1 cellular context compared by ENCODE assay signal in genomic region chr22:19291580-19292261, GRCh38.
TF ChIP-seq lines count a peak whose summit lies in the region.

TSS of gene CLTCL1 (minus strand) at chr22:19291719. CDS start at chr22:19291641, 78 bp downstream.

TF ChIP-seq in HEK293, 187 proteins besides CTCF, POLR2A, EP300 and RAD21 (continued from another document):
- 0 out of 2 replicates have a peak, but pooled peaks have one; percentile 12 for TF ChIP-seq ZNF664 (tag by site-specific recombination; IDR thresholded peaks at IDR 0.05)
- peak; percentile 54 for TF ChIP-seq ZNF366 (tag by site-specific recombination; conservative IDR thresholded peaks at IDR 0.05)
- TF ChIP-seq ZNF692 (tag by site-specific recombination; IDR thresholded peaks at IDR 0.05), result peak; percentile 25; the same call in 1 of the 2 replicates
- no peak for TF ChIP-seq PRDM1 (tag by site-specific recombination; IDR thresholded peaks at IDR 0.05)
- TF ChIP-seq ZNF324 (tag by site-specific recombination; IDR thresholded peaks at IDR 0.05), result peak; percentile 48; the same call in 1 of the 2 replicates
- peak; percentile 65; the same call in 1 of the 2 replicates for TF ChIP-seq ZNF580 (tag by site-specific recombination; IDR thresholded peaks at IDR 0.05)
- 0 out of 2 replicates have a peak, but pooled peaks have one; percentile 39 for TF ChIP-seq ZNF184 (tag by site-specific recombination; IDR thresholded peaks at IDR 0.05)
- 0 out of 2 replicates have a peak, but pooled peaks have one; percentile 75 for TF ChIP-seq OVOL3 (tag by site-specific recombination; IDR thresholded peaks at IDR 0.05)
- TF ChIP-seq ZNF121 (tag by site-specific recombination; IDR thresholded peaks at IDR 0.05), result peak; percentile 42; the same call in 1 of the 2 replicates
- TF ChIP-seq ZNF24 (tag by site-specific recombination; IDR thresholded peaks at IDR 0.05), result 0 out of 2 replicates have a peak, but pooled peaks have one; percentile 49
- TF ChIP-seq ZNF133 (tag by site-specific recombination; IDR thresholded peaks at IDR 0.05), result 0 out of 2 replicates have a peak, but pooled peaks have one; percentile 10
- 0 out of 2 replicates have a peak, but pooled peaks have one; percentile 6 for TF ChIP-seq EGR2 (tag by site-specific recombination; IDR thresholded peaks at IDR 0.05; ENCODE audit: low read depth)
- no peak for TF ChIP-seq GLIS2 (tag by site-specific recombination; IDR thresholded peaks at IDR 0.05)
- TF ChIP-seq ZNF350 (tag by site-specific recombination; IDR thresholded peaks at IDR 0.05), result 0 out of 2 replicates have a peak, but pooled peaks have one; percentile 38
- TF ChIP-seq ZNF549 (tag by site-specific recombination; IDR thresholded peaks at IDR 0.05), result no peak
- TF ChIP-seq ZNF146 (tag by site-specific recombination; IDR thresholded peaks at IDR 0.05), result peak; percentile 20; the same call in 1 of the 2 replicates
- TF ChIP-seq ZSCAN18 (tag by site-specific recombination; IDR thresholded peaks at IDR 0.05), result 0 out of 2 replicates have a peak, but pooled peaks have one; percentile 71
- TF ChIP-seq ZNF18 (tag by site-specific recombination; IDR thresholded peaks at IDR 0.05), result 0 out of 2 replicates have a peak, but pooled peaks have one; percentile 29
- TF ChIP-seq ELK4 (IDR thresholded peaks at IDR 0.05; ENCODE audit: borderline replicate concordance, low read depth, low read length), result no peak
- TF ChIP-seq KLF9 (tag by site-specific recombination; IDR thresholded peaks at IDR 0.05; ENCODE audit: low read depth), result peak; percentile 65
- no peak for TF ChIP-seq HOXC10 (CRISPR knock-in tag; IDR thresholded peaks at IDR 0.05)
- no peak; the same call in 1 of the 2 replicates for TF ChIP-seq ZBTB48 (tag by site-specific recombination; IDR thresholded peaks at IDR 0.05)
- peak; percentile 17 for TF ChIP-seq YY2 (tag by site-specific recombination; IDR thresholded peaks at IDR 0.05)
- no peak for TF ChIP-seq ZNF169 (tag by site-specific recombination; IDR thresholded peaks at IDR 0.05)
- no peak for TF ChIP-seq FEZF1 (tag by site-specific recombination; IDR thresholded peaks at IDR 0.05)
- peak; percentile 53; the same call in 1 of the 2 replicates for TF ChIP-seq GLIS1 (tag by site-specific recombination; IDR thresholded peaks at IDR 0.05)
- TF ChIP-seq ZFHX2 (tag by site-specific recombination; conservative IDR thresholded peaks at IDR 0.05), result peak; percentile 50; the same call in 1 of the 2 replicates
- TF ChIP-seq RBAK (tag by site-specific recombination; IDR thresholded peaks at IDR 0.05), result no peak
- TF ChIP-seq ZNF777 (tag by site-specific recombination; IDR thresholded peaks at IDR 0.05; ENCODE audit: borderline replicate concordance), result peak; percentile 90
- 0 out of 2 replicates have a peak, but pooled peaks have one; percentile 51 for TF ChIP-seq ZNF10 (tag by site-specific recombination; IDR thresholded peaks at IDR 0.05)
- no peak for TF ChIP-seq ZNF114 (tag by site-specific recombination; IDR thresholded peaks at IDR 0.05)
- TF ChIP-seq KLF16 (tag by site-specific recombination; IDR thresholded peaks at IDR 0.05), result peak; percentile 68
- TF ChIP-seq ZEB2 (tag by site-specific recombination; IDR thresholded peaks at IDR 0.05), result peak; percentile 86
- TF ChIP-seq ZNF837 (tag by site-specific recombination; IDR thresholded peaks at IDR 0.05), result no peak
- TF ChIP-seq ZNF394 (tag by site-specific recombination; IDR thresholded peaks at IDR 0.05; ENCODE audit: borderline replicate concordance), result peak; percentile 50; the same call in 1 of the 2 replicates
- peak; percentile 59 for TF ChIP-seq SP2 (tag by site-specific recombination; IDR thresholded peaks at IDR 0.05)
- TF ChIP-seq ZNF26 (tag by site-specific recombination; IDR thresholded peaks at IDR 0.05), result no peak
- TF ChIP-seq ZNF521 (tag by site-specific recombination; IDR thresholded peaks at IDR 0.05), result no peak
- TF ChIP-seq GFI1B (tag by site-specific recombination; IDR thresholded peaks at IDR 0.05), result no peak
- TF ChIP-seq ZNF391 (tag by site-specific recombination; IDR thresholded peaks at IDR 0.05; ENCODE audit: borderline replicate concordance, low read depth), result no peak
- TF ChIP-seq ZNF501 (tag by site-specific recombination; IDR thresholded peaks at IDR 0.05), result 0 out of 2 replicates have a peak, but pooled peaks have one; percentile 52
- TF ChIP-seq ZFP69B (tag by site-specific recombination; IDR thresholded peaks at IDR 0.05), result peak; percentile 26; the same call in 1 of the 2 replicates
- 0 out of 2 replicates have a peak, but pooled peaks have one; percentile 69 for TF ChIP-seq KLF8 (tag by site-specific recombination; IDR thresholded peaks at IDR 0.05)
